Comparison of ENCODE assay signal across 8 cellular contexts in genomic region chr16:29721167-29721879, GRCh38. TPM values are rescaled to one million over a fixed set of nuclear protein-coding genes. Genes with fewer than 3 reads are reported as not detected.
DNase-seq lines count a peak whose midpoint lies in the region; TF ChIP-seq lines count a peak whose summit lies in the region.
"Not testable (repeated sequence)": the region's sequence is repeated elsewhere in the genome, so short reads cannot be mapped to it uniquely, and the experiment has no call there.

No MANE protein-coding gene starts in this region.

- not testable (repeated sequence) for H3K36me3 Mint-ChIP-seq in activated naive CD4-positive, alpha-beta T cell treated with anti-CD3 and anti-CD28 coated beads, Interleukin-2, amount 10 ng/mL, durations not matched to agents 7 days and 5 days

- peaks cover 17% of the 10 kb centered on the region for H3K4me1 Mint-ChIP-seq in activated naive CD4-positive, alpha-beta T cell treated with anti-CD3 and anti-CD28 coated beads, Interleukin-2, amount 10 ng/mL, durations not matched to agents 7 days and 5 days

- H3K9me3 ChIP-seq in fibroblast of lung (ENCODE audit: control insufficient read depth, insufficient read depth, low read depth, low read length) = not testable (repeated sequence)

- peaks cover 32% of the 10 kb centered on the region for H3K27me3 Mint-ChIP-seq in activated naive CD4-positive, alpha-beta T cell treated with anti-CD3 and anti-CD28 coated beads, Interleukin-2, amount 10 ng/mL, durations not matched to agents 7 days and 5 days

- POLR2A ChIA-PET in BJ (lab: Charles Lee) = not testable (repeated sequence)

- H3K9ac ChIP-seq in fibroblast of lung (ENCODE audit: insufficient read depth, low read length) = not testable (repeated sequence)

- not testable (repeated sequence) for H2AFZ ChIP-seq in fibroblast of lung (ENCODE audit: low read length)

- not testable (repeated sequence) for H3K79me2 ChIP-seq in fibroblast of lung (ENCODE audit: control insufficient read depth, insufficient read depth, low read length)

- H3K4me3 ChIP-seq in BJ (ENCODE audit: low read depth, low read length); fibroblast of lung (replicated peaks in 1 of 4; ENCODE audit: control extremely low read depth in 1 of 4, insufficient read depth in 1 of 4, low read depth in 3 of 4, low read length in 4 of 4): not testable (repeated sequence)

- H3K27ac Mint-ChIP-seq in activated naive CD4-positive, alpha-beta T cell treated with anti-CD3 and anti-CD28 coated beads, Interleukin-2, amount 10 ng/mL, durations not matched to agents 7 days and 5 days = not testable (repeated sequence)

- H4K20me1 ChIP-seq in fibroblast of lung (ENCODE audit: control insufficient read depth, extremely low read depth, insufficient read depth, low read length) = not testable (repeated sequence)

- DNase-seq in BJ (ENCODE audit: low read depth); GM13977 (ENCODE audit: low spot score): not testable (repeated sequence)
- DNase-seq in NCI-H1694 treated with DMSO at 0.1 percent for 48 hours (lab: John Stamatoyannopoulos, UW) (peak; percentile 30), SK-MEL-5 (ENCODE audit: low read depth, low spot score) (peak; percentile 79), fibroblast of lung (ENCODE audit: low read depth in 2 of 2) (peak; percentile 62 to 66), medulla oblongata (ENCODE audit: extremely low spot score) (peak; percentile 84)
- peak; percentile 60 for DNase-seq in activated naive CD4-positive, alpha-beta T cell treated with anti-CD3 and anti-CD28 coated beads, Interleukin-2, amount 10 ng/mL, durations not matched to agents 7 days and 5 days
- DNase-seq in stimulated activated CD4-positive, alpha-beta T cell treated with anti-CD3 and anti-CD28 coated beads, Interleukin-15, amount 100 ng/mL, for 24 hours = peak; percentile 55

- in situ Hi-C loops in GM13977 (cut with MboI; ENCODE audit: low pct_unique_long_range_greater_than_20kb, low sequenced_read_pairs, unreplicated experiment); SK-MEL-5 (cut with HindIII; ENCODE audit: low pct_unique_long_range_greater_than_20kb, low sequenced_read_pairs): not testable (repeated sequence)

- H3K27me3 ChIP-seq in BJ (ENCODE audit: control insufficient read depth, insufficient read depth, low read length); fibroblast of lung (ENCODE audit: control insufficient read depth, insufficient read depth, low read length): not testable (repeated sequence)

- not testable (repeated sequence) for H3K9me3 Mint-ChIP-seq in activated naive CD4-positive, alpha-beta T cell treated with anti-CD3 and anti-CD28 coated beads, Interleukin-2, amount 10 ng/mL, durations not matched to agents 7 days and 5 days

- not testable (repeated sequence) for H3K36me3 ChIP-seq in BJ (ENCODE audit: control insufficient read depth, insufficient read depth, low read length); fibroblast of lung (ENCODE audit: control insufficient read depth, insufficient read depth, low read length)

- H3K4me2 ChIP-seq in fibroblast of lung (ENCODE audit: extremely low read depth, insufficient read depth, low read length) = not testable (repeated sequence)

- not testable (repeated sequence) for H3K27ac ChIP-seq in fibroblast of lung (ENCODE audit: insufficient read depth, low read length)

- CTCF ChIA-PET in BJ (lab: Yijun Ruan, JAX) = interaction anchor here (0.9 to 3.5 kb wide), 4 partner anchors 8 to 35 kb away, joined by 4 to 16 read pairs (median 6); no protein-coding TSS in a partner anchor
- CTCF ChIA-PET in activated naive CD4-positive, alpha-beta T cell treated with anti-CD3 and anti-CD28 coated beads, Interleukin-2, amount 10 ng/mL, durations not matched to agents 7 days and 5 days (lab: Charles Lee) = interaction anchor here (1.2 to 3.1 kb wide), 2 partner anchors 18 to 21 kb away, joined by 3 to 29 read pairs; no protein-coding TSS in a partner anchor

- not testable (repeated sequence) for H3K4me1 ChIP-seq in fibroblast of lung (ENCODE audit: control insufficient read depth, extremely low read depth, insufficient read depth, low read length)

- TF ChIP-seq CTCF in BJ (IDR thresholded peaks at IDR 0.05; ENCODE audit: insufficient read depth, low read depth, low read length) = peak; percentile 65
- peak; percentile 72 for TF ChIP-seq CTCF in GM13977 (IDR thresholded peaks at IDR 0.05; ENCODE audit: extremely low read depth, insufficient read depth, missing control alignments)
- TF ChIP-seq CTCF in fibroblast of lung (conservative IDR thresholded peaks at IDR 0.05 in 1 of 2, IDR thresholded peaks at IDR 0.05 in 1 of 2; ENCODE audit: low read depth in 1 of 2, low read length in 2 of 2) = peak; percentile 53 to 65

- not testable (repeated sequence) for H3K4me3 Mint-ChIP-seq in activated naive CD4-positive, alpha-beta T cell treated with anti-CD3 and anti-CD28 coated beads, Interleukin-2, amount 10 ng/mL, durations not matched to agents 7 days and 5 days

RNA-seq across cellular contexts. Expression of gene C16orf54, which starts 24.5 kb away (rescaled TPM):
- polyA plus RNA-seq in BJ (2011; rRNA removed) (not detected in 2 replicates), fibroblast of lung (not detected in 2 replicates)
- not detected in 2 replicates for polyA minus RNA-seq in BJ (2011; rRNA and poly(A)+ RNA removed)
- total RNA-seq in SK-MEL-5 (2014; rRNA removed; shearing (Covaris generic)) = not detected in 2 replicates
- not detected in 2 replicates for polyA plus RNA-seq in SK-MEL-5 (2015; cell fraction: cytosol; rRNA removed)
- polyA plus RNA-seq in SK-MEL-5 (2015; cell fraction: nucleus; rRNA removed) = not detected in 2 replicates
- total RNA-seq in fibroblast of lung = not detected in 2 replicates
- not detected in 2 replicates for polyA plus RNA-seq in fibroblast of lung (2012)
- polyA minus RNA-seq in fibroblast of lung (ENCODE audit: low replicate concordance) = not detected in 2 replicates

RNA-seq across cellular contexts. Expression of gene QPRT, which starts 42.3 kb away (rescaled TPM):
- 4.2 and 4.7 TPM in 2 replicates for polyA plus RNA-seq in BJ (2011; rRNA removed)
- 3.6 and 4.0 TPM in 2 replicates for polyA minus RNA-seq in BJ (2011; rRNA and poly(A)+ RNA removed)
- 41.1 and 46.0 TPM in 2 replicates for total RNA-seq in SK-MEL-5 (2014; rRNA removed; shearing (Covaris generic))
- polyA plus RNA-seq in SK-MEL-5 (2015; cell fraction: cytosol; rRNA removed) = 44.2 and 52.6 TPM in 2 replicates
- polyA plus RNA-seq in SK-MEL-5 (2015; cell fraction: nucleus; rRNA removed) = 19.2 and 20.7 TPM in 2 replicates
- total RNA-seq in fibroblast of lung = 53.7 and 94.0 TPM in 2 replicates
- 10.3 and 27.7 TPM in 2 replicates for polyA plus RNA-seq in fibroblast of lung
- 17.9 and 43.7 TPM in 2 replicates for polyA plus RNA-seq in fibroblast of lung (2012)
- polyA minus RNA-seq in fibroblast of lung (ENCODE audit: low replicate concordance) = 7.1 and 32.4 TPM in 2 replicates

RNA-seq across cellular contexts. Expression of gene ZG16, which starts 56.7 kb away (rescaled TPM):
- polyA plus RNA-seq in BJ (2011; rRNA removed) (not detected in 2 replicates), fibroblast of lung (not detected in 2 replicates)
- polyA minus RNA-seq in BJ (2011; rRNA and poly(A)+ RNA removed) = not detected in 2 replicates
- total RNA-seq in SK-MEL-5 (2014; rRNA removed; shearing (Covaris generic)) = not detected in 2 replicates
- polyA plus RNA-seq in SK-MEL-5 (2015; cell fraction: cytosol; rRNA removed) = not detected in 2 replicates
- polyA plus RNA-seq in SK-MEL-5 (2015; cell fraction: nucleus; rRNA removed) = not detected in 2 replicates
- not detected in 2 replicates for total RNA-seq in fibroblast of lung
- polyA plus RNA-seq in fibroblast of lung (2012) = not detected in 2 replicates
- polyA minus RNA-seq in fibroblast of lung (ENCODE audit: low replicate concordance) = not detected in 2 replicates

RNA-seq across cellular contexts. Expression of gene SPN, which starts 58.3 kb away (rescaled TPM):
- polyA plus RNA-seq in BJ (2011; rRNA removed) = 0.04 TPM in 1 of 2 replicates, not detected in the other
- polyA minus RNA-seq in BJ (2011; rRNA and poly(A)+ RNA removed) = not detected in 2 replicates
- total RNA-seq in SK-MEL-5 (2014; rRNA removed; shearing (Covaris generic)) = not detected in 2 replicates
- 0.08 TPM in 1 of 2 replicates, not detected in the other for polyA plus RNA-seq in SK-MEL-5 (2015; cell fraction: cytosol; rRNA removed)
- polyA plus RNA-seq in SK-MEL-5 (2015; cell fraction: nucleus; rRNA removed) = not detected in 2 replicates
- not detected in 2 replicates for total RNA-seq in fibroblast of lung
- polyA plus RNA-seq in fibroblast of lung = 0.01 and 0.05 TPM in 2 replicates
- polyA plus RNA-seq in fibroblast of lung (2012) = not detected in 2 replicates
- not detected in 2 replicates for polyA minus RNA-seq in fibroblast of lung (ENCODE audit: low replicate concordance)
